Comparison of ENCODE assay signal across 17 cellular contexts in the genomic region with DNA sequence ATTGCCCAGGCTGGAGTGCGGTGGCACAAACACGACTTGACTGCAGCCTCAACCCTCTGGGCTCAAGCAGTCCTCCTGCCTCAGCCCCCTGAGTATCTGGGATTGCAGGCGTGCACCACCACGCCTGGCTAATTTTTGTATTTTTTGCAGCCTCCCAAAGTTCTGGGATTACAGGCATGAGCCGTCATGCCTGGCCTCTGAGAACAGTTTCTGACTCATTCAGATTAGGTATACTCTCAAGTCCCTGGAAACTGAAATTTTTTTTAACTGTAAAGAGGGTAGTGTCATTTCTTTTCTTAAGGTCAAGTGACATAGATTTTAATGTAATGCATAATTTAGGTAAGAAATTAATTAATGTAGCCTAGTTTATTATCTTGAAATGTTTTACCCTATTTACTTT.
DNase-seq lines count a peak whose midpoint lies in the region; ATAC-seq, FAIRE-seq and TF ChIP-seq lines count a peak whose summit lies in the region.
"Had no signal": no experiment of that assay in that cellular context is flagged by ENCODE, and none has a peak within 500 bp of the region (broad histone marks: within the 10 kb centered on the region; RNA-seq: fewer than 3 reads in every experiment).

No MANE protein-coding gene starts in this region.

- H3K9me2 ChIP-seq in SU-DHL-6 (replicated peaks; ENCODE audit: insufficient read depth, low read length): no peaks in the 10 kb centered on the region

- no peak overlapping the region for H3K4me3 ChIP-seq in SU-DHL-6 (ENCODE audit: insufficient read depth, low read length, poor library complexity, severe bottlenecking)
- H3K4me3 ChIP-seq: cardiac muscle cell, thoracic aorta had no signal

- no peak for FAIRE-seq in GM12891 (lab: Jason Lieb, UNC)

- H3K9me3 Mint-ChIP-seq in HFFc6: no peaks in the 10 kb centered on the region
- no peaks in the 10 kb centered on the region for H3K9me3 Mint-ChIP-seq in osteocyte (ENCODE audit: unreplicated experiment)

- H3K27ac Mint-ChIP-seq in HFFc6: peak overlapping the region; percentile 69
- H3K27ac Mint-ChIP-seq in osteocyte (ENCODE audit: unreplicated experiment): peak overlapping the region; percentile 34
- H3K27ac Mint-ChIP-seq: endodermal cell had no signal

- DNase-seq in HFFc6 (peak; percentile 31), osteocyte (ENCODE audit: extremely low spot score, unreplicated experiment) (no peak), GM12891 (ENCODE audit: insufficient read length, low spot score) (no peak)
- DNase-seq: activated CD4-positive, alpha-beta T cell treated with anti-CD3 and anti-CD28 coated beads, Interleukin-2, amount 50 U/mL, for 4 hours; activated T-cell treated with anti-CD3 and anti-CD28 coated beads, Interleukin-2, amount 50 U/mL, for 48 hours; DND-41; endodermal cell; NCI-H1930; NCI-H748 treated with DMSO at 0.1 percent for 48 hours; T-helper 9 cell had no signal

- H3K36me3 ChIP-seq in SU-DHL-6 (ENCODE audit: low read length): peaks cover 31% of the 10 kb centered on the region

- H3K27me3 Mint-ChIP-seq in HFFc6 (ENCODE audit: insufficient read depth) (no peaks in the 10 kb centered on the region; the same call in 1 of the 2 replicates), osteocyte (ENCODE audit: unreplicated experiment) (no peaks in the 10 kb centered on the region)

- H3K4me1 Mint-ChIP-seq in HFFc6 (ENCODE audit: low read depth): peaks cover 17% of the 10 kb centered on the region
- H3K4me1 Mint-ChIP-seq in osteocyte (ENCODE audit: unreplicated experiment): peaks cover 2% of the 10 kb centered on the region

- H3K79me2 ChIP-seq in SU-DHL-6 (ENCODE audit: insufficient read depth, low read length): no peaks in the 10 kb centered on the region

- H3K9ac ChIP-seq in SU-DHL-6 (ENCODE audit: low read length): no peak overlapping the region

- peaks cover 7% of the 10 kb centered on the region; the same call in 1 of the 2 replicates for H3K36me3 Mint-ChIP-seq in HFFc6 (ENCODE audit: low read depth)
- peaks cover 23% of the 10 kb centered on the region for H3K36me3 Mint-ChIP-seq in osteocyte (ENCODE audit: unreplicated experiment)

- TF ChIP-seq POLR2A in GM12891 (IDR thresholded peaks at IDR 0.05; ENCODE audit: low read depth, low read length): no peak

- no peaks in the 10 kb centered on the region for H4K20me1 ChIP-seq in SU-DHL-6 (ENCODE audit: low read depth, low read length)

- H3K9me3 ChIP-seq in SU-DHL-6 (ENCODE audit: insufficient read depth, low read length): no peaks in the 10 kb centered on the region
- H3K9me3 ChIP-seq: thoracic aorta had no signal

- ATAC-seq in esophagus mucosa (peak; percentile 64), GM19351 (IDR thresholded peaks at IDR 0.05; ENCODE audit: unreplicated experiment) (no peak), GM19455 (IDR thresholded peaks at IDR 0.05; ENCODE audit: unreplicated experiment) (no peak)

- no peaks in the 10 kb centered on the region for H3K27me3 ChIP-seq in SU-DHL-6 (ENCODE audit: low read length)
- H3K27me3 ChIP-seq: cardiac muscle cell had no signal

- TF ChIP-seq CTCF in HFFc6 (IDR thresholded peaks at IDR 0.05) (no peak), SU-DHL-6 (IDR thresholded peaks at IDR 0.05; ENCODE audit: insufficient read depth, low read length, poor library complexity, severe bottlenecking) (no peak), osteocyte (IDR thresholded peaks at IDR 0.05) (no peak)

- H3K4me2 ChIP-seq in SU-DHL-6 (ENCODE audit: low read depth, low read length, poor library complexity, severe bottlenecking): no peak overlapping the region

- H3F3A ChIP-seq in SU-DHL-6 (ENCODE audit: insufficient read depth): peaks cover 36% of the 10 kb centered on the region; the same call in 1 of the 2 replicates

- no peak overlapping the region for H2AFZ ChIP-seq in SU-DHL-6 (ENCODE audit: low read depth, low read length, severe bottlenecking)

- H3K4me3 Mint-ChIP-seq in HFFc6 (no peak overlapping the region), osteocyte (ENCODE audit: unreplicated experiment) (no peak overlapping the region)
- H3K4me3 Mint-ChIP-seq: endodermal cell had no signal

- H3K27ac ChIP-seq in SU-DHL-6 (ENCODE audit: low read depth, low read length): peak overlapping the region; percentile 8; the same call in 1 of the 2 replicates
- H3K27ac ChIP-seq: C4-2B, cardiac muscle cell, thoracic aorta had no signal

TF ChIP-seq in GM12891, 5 proteins besides CTCF, POLR2A, EP300 and RAD21:
- no peak for TF ChIP-seq TAF1 (IDR thresholded peaks at IDR 0.05; ENCODE audit: low read depth, low read length)
- TF ChIP-seq POU2F2 (IDR thresholded peaks at IDR 0.05; ENCODE audit: low read depth, low read length): no peak
- TF ChIP-seq PAX5 (IDR thresholded peaks at IDR 0.05; ENCODE audit: insufficient read depth, low read length, severe bottlenecking): no peak
- no peak for TF ChIP-seq POLR2AphosphoS5 (IDR thresholded peaks at IDR 0.05; ENCODE audit: low read depth, low read length)
- TF ChIP-seq SPI1 (IDR thresholded peaks at IDR 0.05; ENCODE audit: low read depth, low read length): no peak
